In the genomic region with DNA sequence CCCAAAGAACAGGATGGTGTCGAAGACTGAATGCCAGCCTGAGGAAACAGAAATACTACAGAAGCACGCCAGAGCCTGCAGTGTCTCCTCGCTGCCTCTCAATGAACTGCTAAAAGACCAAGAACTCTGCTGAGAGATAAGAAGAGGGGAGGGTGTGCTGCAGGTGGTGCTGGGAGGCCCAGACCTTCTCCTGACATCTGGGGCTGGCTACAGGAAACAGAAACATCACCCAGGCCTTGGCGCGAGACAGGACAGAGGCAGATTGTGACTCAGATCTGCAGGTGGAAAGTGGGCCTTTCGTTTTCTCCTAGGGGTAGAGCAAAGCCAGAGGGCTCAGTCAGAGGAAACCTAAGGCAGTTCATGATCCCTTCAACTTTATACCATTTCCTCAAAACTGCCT, we compare ENCODE assay signal across 17 cellular contexts.
DNase-seq lines count a peak whose midpoint lies in the region; ATAC-seq and TF ChIP-seq lines count a peak whose summit lies in the region.
"Had no signal": no experiment of that assay in that cellular context is flagged by ENCODE, and none has a peak within 500 bp of the region (broad histone marks: within the 10 kb centered on the region; RNA-seq: fewer than 3 reads in every experiment).

No MANE protein-coding gene starts in this region.

- no peak for TF ChIP-seq POLR2A in suprapubic skin (IDR thresholded peaks at IDR 0.05)

- H3K9me3 Mint-ChIP-seq in activated T-helper 2 cell treated with anti-CD3 and anti-CD28 coated beads, Interferon-gamma antibody, Interleukin-2, Interleukin-4, amounts not matched to agents 10 μg/mL and 5 μg/mL and 100 μg/mL, durations not matched to agents 14 hours and 24 hours and 36 hours = peaks cover 36% of the 10 kb centered on the region

- no peak for TF ChIP-seq EP300 in suprapubic skin (IDR thresholded peaks at IDR 0.05)

- H3K14ac ChIP-seq in mesenchymal stem cell (ENCODE audit: low read length in 2 of 2) = no peak overlapping the region

- H3K27me3 Mint-ChIP-seq in activated T-helper 2 cell treated with anti-CD3 and anti-CD28 coated beads, Interferon-gamma antibody, Interleukin-2, Interleukin-4, amounts not matched to agents 10 μg/mL and 5 μg/mL and 100 μg/mL, durations not matched to agents 14 hours and 24 hours and 36 hours (ENCODE audit: low read depth) = no peaks in the 10 kb centered on the region
- H3K27me3 Mint-ChIP-seq: CD4-positive, alpha-beta memory T cell had no signal

- H3K36me3 Mint-ChIP-seq in activated T-helper 2 cell treated with anti-CD3 and anti-CD28 coated beads, Interferon-gamma antibody, Interleukin-2, Interleukin-4, amounts not matched to agents 10 μg/mL and 5 μg/mL and 100 μg/mL, durations not matched to agents 14 hours and 24 hours and 36 hours (ENCODE audit: low read depth) = no peaks in the 10 kb centered on the region
- H3K36me3 Mint-ChIP-seq: CD4-positive, alpha-beta memory T cell had no signal

- no peak overlapping the region for H3K18ac ChIP-seq in mesenchymal stem cell (ENCODE audit: low read depth in 1 of 2, low read length in 2 of 2)

- no peaks in the 10 kb centered on the region for H3K4me1 Mint-ChIP-seq in activated T-helper 2 cell treated with anti-CD3 and anti-CD28 coated beads, Interferon-gamma antibody, Interleukin-2, Interleukin-4, amounts not matched to agents 10 μg/mL and 5 μg/mL and 100 μg/mL, durations not matched to agents 14 hours and 24 hours and 36 hours (ENCODE audit: low read depth)
- H3K4me1 Mint-ChIP-seq: CD4-positive, alpha-beta memory T cell had no signal

- DNase-seq in RPMI8226 (peak; percentile 37), mesenchymal stem cell (no peak), suprapubic skin (ENCODE audit: low spot score in 2 of 2) (no peak), DMS79 (lab: John Stamatoyannopoulos, UW) (no peak), NCI-H2171 (lab: John Stamatoyannopoulos, UW) (no peak)
- DNase-seq in activated T-helper 2 cell treated with anti-CD3 and anti-CD28 coated beads, Interferon-gamma antibody, Interleukin-2, Interleukin-4, amounts not matched to agents 10 μg/mL and 5 μg/mL and 100 μg/mL, durations not matched to agents 14 hours and 24 hours and 36 hours (ENCODE audit: low spot score) = no peak
- DNase-seq: CD4-positive, alpha-beta memory T cell; H7; NCI-H1105; NCI-H2081 treated with DMSO at 0.1 percent for 48 hours; NCI-H510A; NCI-H748 treated with DMSO at 0.1 percent for 48 hours; SIG-M5 had no signal

- no peak overlapping the region for H4K8ac ChIP-seq in mesenchymal stem cell (ENCODE audit: low read length)

- 84% methylated on average over 6 of the region's 6 CpGs for WGBS in mesenchymal stem cell
- 69% methylated on average over 6 of the region's 6 CpGs for WGBS in suprapubic skin

- no peak overlapping the region for H4K91ac ChIP-seq in mesenchymal stem cell (ENCODE audit: low read length)

- H2AFZ ChIP-seq in mesenchymal stem cell (ENCODE audit: low read depth, low read length) = no peak overlapping the region

- H3K4me1 ChIP-seq in mesenchymal stem cell (ENCODE audit: control insufficient read depth, insufficient read depth, low read depth, low read length) = peaks cover 1% of the 10 kb centered on the region
- H3K4me1 ChIP-seq in suprapubic skin = no peaks in the 10 kb centered on the region
- H3K4me1 ChIP-seq: BLaER1 had no signal

- TF ChIP-seq CTCF in suprapubic skin (IDR thresholded peaks at IDR 0.05) = no peak

- H3K4ac ChIP-seq in mesenchymal stem cell (ENCODE audit: low read depth in 1 of 2, low read length in 2 of 2) = no peak overlapping the region

- no peak overlapping the region for H3K23ac ChIP-seq in mesenchymal stem cell (ENCODE audit: low read length in 2 of 2)

- H3K4me3 ChIP-seq in mesenchymal stem cell (ENCODE audit: insufficient read depth in 1 of 2, low read depth in 1 of 2, low read length in 2 of 2) (peak overlapping the region in 1 of 2 experiments; percentile 49), suprapubic skin (no peak overlapping the region)
- H3K4me3 ChIP-seq: BLaER1 had no signal

- intact Hi-C loops in activated T-helper 2 cell treated with anti-CD3 and anti-CD28 coated beads, Interferon-gamma antibody, Interleukin-2, Interleukin-4, amounts not matched to agents 10 μg/mL and 5 μg/mL and 100 μg/mL, durations not matched to agents 14 hours and 24 hours and 36 hours (cut with micrococcal nuclease) = no loop called here

- H3K4me2 ChIP-seq in mesenchymal stem cell (ENCODE audit: low read length, poor library complexity, severe bottlenecking) = no peak overlapping the region
- H3K4me2 ChIP-seq: BLaER1 had no signal

- no peak overlapping the region for H2BK5ac ChIP-seq in mesenchymal stem cell (ENCODE audit: low read depth, low read length, poor library complexity, severe bottlenecking)

- no peak overlapping the region for H3K9ac ChIP-seq in mesenchymal stem cell (ENCODE audit: low read length)
- H3K9ac ChIP-seq: BLaER1 had no signal

- no peak overlapping the region for H2BK15ac ChIP-seq in mesenchymal stem cell (ENCODE audit: low read depth, poor library complexity, severe bottlenecking)

- no peak overlapping the region for H2AK5ac ChIP-seq in mesenchymal stem cell (ENCODE audit: low read length, severe bottlenecking)

- H3K36me3 ChIP-seq in mesenchymal stem cell (ENCODE audit: control insufficient read depth in 1 of 2, insufficient read depth in 2 of 2, low read depth in 1 of 2, low read length in 2 of 2) (no peaks in the 10 kb centered on the region), suprapubic skin (no peaks in the 10 kb centered on the region)
- H3K36me3 ChIP-seq: BLaER1 had no signal

- H3K27ac ChIP-seq in mesenchymal stem cell (ENCODE audit: low read length, poor library complexity, severe bottlenecking) (peak overlapping the region; percentile 6), suprapubic skin (peak overlapping the region; percentile 34)
- H3K27ac ChIP-seq: BLaER1, RWPE1 had no signal

- no peak overlapping the region for H2BK120ac ChIP-seq in mesenchymal stem cell (ENCODE audit: low read depth, low read length)

- peaks cover 11% of the 10 kb centered on the region for H3K9me3 ChIP-seq in mesenchymal stem cell (ENCODE audit: control insufficient read depth, low read length)
- H3K9me3 ChIP-seq in suprapubic skin = peaks cover 4% of the 10 kb centered on the region

- no peak overlapping the region for H3K4me3 Mint-ChIP-seq in activated T-helper 2 cell treated with anti-CD3 and anti-CD28 coated beads, Interferon-gamma antibody, Interleukin-2, Interleukin-4, amounts not matched to agents 10 μg/mL and 5 μg/mL and 100 μg/mL, durations not matched to agents 14 hours and 24 hours and 36 hours (ENCODE audit: low read depth)
- H3K4me3 Mint-ChIP-seq: CD4-positive, alpha-beta memory T cell had no signal

- H3K79me1 ChIP-seq in mesenchymal stem cell (replicated peaks; ENCODE audit: low read length, poor library complexity, severe bottlenecking) = no peaks in the 10 kb centered on the region

- H3K27me3 ChIP-seq in mesenchymal stem cell (ENCODE audit: control insufficient read depth in 1 of 2, insufficient read depth in 1 of 2, low read length in 2 of 2) = no peaks in the 10 kb centered on the region
- no peaks in the 10 kb centered on the region for H3K27me3 ChIP-seq in suprapubic skin
- H3K27me3 ChIP-seq: BLaER1 had no signal

- H2BK12ac ChIP-seq in mesenchymal stem cell (ENCODE audit: low read length in 2 of 2) = no peak overlapping the region

- H3K27ac Mint-ChIP-seq in activated T-helper 2 cell treated with anti-CD3 and anti-CD28 coated beads, Interferon-gamma antibody, Interleukin-2, Interleukin-4, amounts not matched to agents 10 μg/mL and 5 μg/mL and 100 μg/mL, durations not matched to agents 14 hours and 24 hours and 36 hours = no peak overlapping the region
- H3K27ac Mint-ChIP-seq: CD4-positive, alpha-beta memory T cell; HFFc6 had no signal

- peak; percentile 46 for ATAC-seq in HG03558 (IDR thresholded peaks at IDR 0.05; ENCODE audit: extremely low read depth, unreplicated experiment)
